ENCODE assay signal across 8 cellular contexts in genomic region chr2:24359129-24359528, GRCh38. TPM values are rescaled to one million over a fixed set of nuclear protein-coding genes. Genes with fewer than 3 reads are reported as not detected.
DNase-seq lines count a peak whose midpoint lies in the region; ATAC-seq and TF ChIP-seq lines count a peak whose summit lies in the region.

No MANE protein-coding gene starts in this region.

- no peaks in the 10 kb centered on the region for H3K9me3 ChIP-seq in right atrium auricular region
- H3K9me3 ChIP-seq in body of pancreas, result no peaks in the 10 kb centered on the region
- no peaks in the 10 kb centered on the region for H3K9me3 ChIP-seq in aorta (ENCODE audit: control insufficient read depth, low read length)

- 2 to 13% methylated on average over 9 of the region's 9 CpGs for WGBS in body of pancreas, 2 donors
- 4 to 9% methylated on average over 9 of the region's 9 CpGs for WGBS in aorta, 2 donors

- H3K4me1 ChIP-seq in right atrium auricular region (peaks cover 0 to 22% of the 10 kb centered on the region in 2 donors), body of pancreas (peaks cover 34% of the 10 kb centered on the region), aorta (ENCODE audit: control insufficient read depth in 1 of 2, insufficient read depth in 2 of 2, low read length in 2 of 2) (no peaks in the 10 kb centered on the region)

- no peak for TF ChIP-seq CTCF in right atrium auricular region (IDR thresholded peaks at IDR 0.05)
- TF ChIP-seq CTCF in body of pancreas (IDR thresholded peaks at IDR 0.05), result no peak
- no peak for TF ChIP-seq CTCF in mesothelial cell of epicardium (IDR thresholded peaks at IDR 0.05; ENCODE audit: unreplicated experiment)

- ATAC-seq in Right ventricle myocardium superior (ENCODE audit: poor library complexity) (no peak), body of pancreas (no peak), aorta (ENCODE audit: low FRiP score) (no peak), GM21367 (IDR thresholded peaks at IDR 0.05; ENCODE audit: unreplicated experiment) (no peak), GM18907 (IDR thresholded peaks at IDR 0.05; ENCODE audit: unreplicated experiment) (no peak), HG02759 (IDR thresholded peaks at IDR 0.05; ENCODE audit: unreplicated experiment) (no peak)

- H3K4me1 Mint-ChIP-seq in mesothelial cell of epicardium, result peaks cover 13% of the 10 kb centered on the region

- no peaks in the 10 kb centered on the region for H3K9me3 Mint-ChIP-seq in mesothelial cell of epicardium

- DNase-seq in right atrium auricular region (ENCODE audit: low spot score) (no peak), Right ventricle myocardium superior (no peak), body of pancreas (no peak), mesothelial cell of epicardium (ENCODE audit: low spot score in 2 of 2, unreplicated experiment in 2 of 2) (no peak), aorta (no peak)

- TF ChIP-seq POLR2A in body of pancreas (IDR thresholded peaks at IDR 0.05), result no peak

- H3K4me3 Mint-ChIP-seq in mesothelial cell of epicardium, result peak overlapping the region; percentile 78

- H3K36me3 ChIP-seq in right atrium auricular region (no peaks in the 10 kb centered on the region), body of pancreas (replicated peaks in 1 of 2; ENCODE audit: insufficient read depth in 1 of 2, low read depth in 2 of 2) (no peaks in the 10 kb centered on the region), aorta (ENCODE audit: control insufficient read depth in 1 of 2, insufficient read depth in 2 of 2, low read length in 1 of 2) (no peaks in the 10 kb centered on the region)

- intact Hi-C loops in Right ventricle myocardium superior (cut with DNase I) (no loop called here), body of pancreas (cut with DNase I) (no loop called here), aorta (cut with DNase I) (no loop called here)

- peak overlapping the region; percentile 52 for H3K27ac Mint-ChIP-seq in mesothelial cell of epicardium

- H3K4me3 ChIP-seq in right atrium auricular region (peak overlapping the region; percentile 90 to 96), body of pancreas (peak overlapping the region; percentile 14 to 87), aorta (ENCODE audit: low read length in 2 of 2) (peak overlapping the region; percentile 77 to 93)

- H3K27me3 Mint-ChIP-seq in mesothelial cell of epicardium (ENCODE audit: low read depth), result no peaks in the 10 kb centered on the region

- no peaks in the 10 kb centered on the region for H3K27me3 ChIP-seq in right atrium auricular region
- no peaks in the 10 kb centered on the region for H3K27me3 ChIP-seq in body of pancreas
- H3K27me3 ChIP-seq in aorta (ENCODE audit: control insufficient read depth in 1 of 2, insufficient read depth in 2 of 2, low read length in 1 of 2), result no peaks in the 10 kb centered on the region

- peaks cover 3% of the 10 kb centered on the region for H3K36me3 Mint-ChIP-seq in mesothelial cell of epicardium

- H3K27ac ChIP-seq in right atrium auricular region (peak overlapping the region; percentile 97 to 98), body of pancreas (peak overlapping the region in 3 of 4 donors; percentile 98 to 100 (median 100)), aorta (ENCODE audit: low read depth in 1 of 2, low read length in 2 of 2) (no peak overlapping the region)

RNA-seq across cellular contexts. Expression of gene ITSN2, which starts 1.2 kb away (rescaled TPM):
- total RNA-seq in right atrium auricular region (10 to 100 TPM; 40.1 to 40.4 TPM), Right ventricle myocardium superior (41.2 TPM), body of pancreas (10 to 100 TPM; 32.9 to 61.0 TPM), mesothelial cell of epicardium (19.6 to 21.7 TPM (median 21.6 TPM) in 3 replicates), aorta (10 to 100 TPM; 61.1 to 87.0 TPM)
- polyA plus RNA-seq in aorta, result 10 to 100 TPM; 20.5 to 26.7 TPM

Comparison
In these comparisons a context has a peak if more than half of its experiments do, and no peak if none do; other contexts are left out.
1. H3K27ac ChIP-seq: peak in right atrium auricular region (2 of 2) and body of pancreas (3 of 4); none in aorta (0 of 2).
2. Peak in every context shown above with its lines, with median percentiles within 50 percentile points of each other: H3K4me3 ChIP-seq.